In genomic region chr13:49098771-49099512, GRCh38 we compare ENCODE assay signal across 8 cellular contexts.
DNase-seq lines count a peak whose midpoint lies in the region; ATAC-seq, FAIRE-seq and TF ChIP-seq lines count a peak whose summit lies in the region.

No MANE protein-coding gene starts in this region.

- H2AFZ ChIP-seq in K562 (ENCODE audit: low read depth, low read length) = 0 out of 2 replicates have a peak overlapping the region, but pooled peaks have one; percentile 19

- H3K36me3 ChIP-seq in K562 (ENCODE audit: control insufficient read depth, insufficient read depth, low read length) (no peaks in the 10 kb centered on the region), right lobe of liver (no peaks in the 10 kb centered on the region)

- POLR2A ChIA-PET in K562 (lab: Yijun Ruan, JAX) = no interaction called here

- DNase-seq in Ammon's horn (ENCODE audit: low spot score) (peak; percentile 36), K562 (ENCODE audit: extremely low read depth in 1 of 4, low spot score in 3 of 4) (peak in 1 of 4 experiments; percentile 10), right lobe of liver (no peak), NCI-H524 treated with DMSO at 0.1 percent for 48 hours (lab: John Stamatoyannopoulos, UW) (no peak), NCI-H2227 treated with DMSO at 0.1 percent for 48 hours (lab: John Stamatoyannopoulos, UW) (no peak)
- DNase-seq in stimulated activated CD4-positive, alpha-beta T cell treated with anti-CD3 and anti-CD28 coated beads, Interleukin-1b, Interleukin-23, amount 100 ng/mL, for 48 hours = no peak

- ATAC-seq in HG02610 (IDR thresholded peaks at IDR 0.05; ENCODE audit: unreplicated experiment) = peak; percentile 38
- ATAC-seq in K562 = peak; percentile 49; the same call in 1 of the 3 replicates
- ATAC-seq in right lobe of liver = peak; percentile 51 to 72 (median 58)
- no peak for ATAC-seq in esophagus mucosa

- H3K4me3 ChIP-seq in K562 (no peak overlapping the region), right lobe of liver (no peak overlapping the region)

- TF ChIP-seq CTCF in K562 (IDR thresholded peaks at IDR 0.05 in 2 of 3, conservative IDR thresholded peaks at IDR 0.05 in 1 of 3; ENCODE audit: insufficient read depth in 2 of 3, low read depth in 1 of 3, low read length in 3 of 3) (peak; percentile 23 to 47 (median 26); a peak in 3 of 6 replicates), right lobe of liver (IDR thresholded peaks at IDR 0.05) (peak; percentile 42 to 79 (median 66))

- H3K27ac ChIP-seq in K562 (ENCODE audit: extremely low read depth, low read depth, low read length) (no peak overlapping the region), right lobe of liver (peak overlapping the region in 2 of 3 donors; percentile 27 to 88)

- H3K27me3 ChIP-seq in K562 (ENCODE audit: control insufficient read depth in 2 of 2, insufficient read depth in 2 of 2, low read length in 2 of 2) (no peaks in the 10 kb centered on the region), right lobe of liver (no peaks in the 10 kb centered on the region)

- CTCF ChIA-PET in K562 (lab: Yijun Ruan, JAX; ENCODE audit: low intra/inter-chr PET ratio) = interaction anchor here (0.8 to 1.0 kb wide), 2 partner anchors 178 to 182 kb away, joined by 3 to 4 read pairs; no protein-coding TSS in a partner anchor

- H3K9me1 ChIP-seq in K562 (ENCODE audit: control insufficient read depth, insufficient read depth, low read length) = no peaks in the 10 kb centered on the region

- no peak overlapping the region for H3K4me2 ChIP-seq in K562 (ENCODE audit: insufficient read depth, low read length)

- H4K20me1 ChIP-seq in K562 (replicated peaks; ENCODE audit: control insufficient read depth, insufficient read depth, low read length) = no peaks in the 10 kb centered on the region

- no peak for TF ChIP-seq EP300 in K562 (IDR thresholded peaks at IDR 0.05; ENCODE audit: low read length)

- H3K9me3 ChIP-seq in K562 (replicated peaks; ENCODE audit: control insufficient read depth, insufficient read depth, low read depth, low read length) (no peaks in the 10 kb centered on the region), right lobe of liver (no peaks in the 10 kb centered on the region)

- H3K79me2 ChIP-seq in K562 (ENCODE audit: control insufficient read depth, insufficient read depth, low read length) = no peaks in the 10 kb centered on the region

- no peak for FAIRE-seq in K562 (lab: Jason Lieb, UNC)

- BruUV-seq in K562 (replicated peaks; lab: Mats Ljungman, UMichigan) = no TSS peak

- peak in 1 of 2 experiments; percentile 30; a peak in 2 of 4 replicates for TF ChIP-seq RAD21 in K562 (CRISPR knock-in tag; conservative IDR thresholded peaks at IDR 0.05 in 1 of 2, IDR thresholded peaks at IDR 0.05 in 1 of 2)

- H3K9ac ChIP-seq in K562 (ENCODE audit: insufficient read depth in 1 of 2, low read depth in 2 of 2, low read length in 2 of 2) = no peak overlapping the region

- TF ChIP-seq POLR2A in K562 (conservative IDR thresholded peaks at IDR 0.05) (no peak), right lobe of liver (IDR thresholded peaks at IDR 0.05) (no peak)

- intact Hi-C loops in K562 (cut with micrococcal nuclease) = no loop called here
- intact Hi-C loops in right lobe of liver (cut with DNase I) = no loop called here

- in situ Hi-C loops in K562 (cut with MboI) = no loop called here

- H3K4me1 ChIP-seq in K562 (replicated peaks in 1 of 2; ENCODE audit: control insufficient read depth in 2 of 2, insufficient read depth in 2 of 2, low read length in 2 of 2) = no peaks in the 10 kb centered on the region; a peak in 3 of 5 replicates
- H3K4me1 ChIP-seq in right lobe of liver = peaks cover 0 to 55% (median 17%) of the 10 kb centered on the region in 4 donors

TF ChIP-seq in K562, 482 proteins besides CTCF, POLR2A, EP300 and RAD21:
- TF ChIP-seq RHOXF2B (CRISPR knock-in tag; conservative IDR thresholded peaks at IDR 0.05) (no peak), ZNF77 (CRISPR knock-in tag; IDR thresholded peaks at IDR 0.05) (no peak), NBN (IDR thresholded peaks at IDR 0.05; ENCODE audit: low read depth) (no peak), HNRNPLL (IDR thresholded peaks at IDR 0.05; ENCODE audit: low read depth, low read length, poor library complexity, severe bottlenecking) (no peak)
- TF ChIP-seq, protein P1, sequence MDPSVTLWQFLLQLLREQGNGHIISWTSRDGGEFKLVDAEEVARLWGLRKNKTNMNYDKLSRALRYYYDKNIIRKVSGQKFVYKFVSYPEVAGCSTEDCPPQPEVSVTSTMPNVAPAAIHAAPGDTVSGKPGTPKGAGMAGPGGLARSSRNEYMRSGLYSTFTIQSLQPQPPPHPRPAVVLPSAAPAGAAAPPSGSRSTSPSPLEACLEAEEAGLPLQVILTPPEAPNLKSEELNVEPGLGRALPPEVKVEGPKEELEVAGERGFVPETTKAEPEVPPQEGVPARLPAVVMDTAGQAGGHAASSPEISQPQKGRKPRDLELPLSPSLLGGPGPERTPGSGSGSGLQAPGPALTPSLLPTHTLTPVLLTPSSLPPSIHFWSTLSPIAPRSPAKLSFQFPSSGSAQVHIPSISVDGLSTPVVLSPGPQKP (CRISPR knock-in tag; IDR thresholded peaks at IDR 0.05) = no peak
- TF ChIP-seq, protein P2, sequence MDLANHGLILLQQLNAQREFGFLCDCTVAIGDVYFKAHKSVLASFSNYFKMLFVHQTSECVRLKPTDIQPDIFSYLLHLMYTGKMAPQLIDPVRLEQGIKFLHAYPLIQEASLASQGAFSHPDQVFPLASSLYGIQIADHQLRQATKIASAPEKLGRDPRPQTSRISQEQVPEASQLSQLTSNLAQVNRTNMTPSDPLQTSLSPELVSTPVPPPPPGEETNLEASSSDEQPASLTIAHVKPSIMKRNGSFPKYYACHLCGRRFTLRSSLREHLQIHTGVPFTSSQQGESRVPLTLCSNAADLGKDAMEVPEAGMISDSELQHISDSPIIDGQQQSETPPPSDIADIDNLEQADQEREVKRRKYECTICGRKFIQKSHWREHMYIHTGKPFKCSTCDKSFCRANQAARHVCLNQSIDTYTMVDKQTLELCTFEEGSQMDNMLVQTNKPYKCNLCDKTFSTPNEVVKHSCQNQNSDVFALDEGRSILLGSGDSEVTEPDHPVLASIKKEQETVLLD (IDR thresholded peaks at IDR 0.05) = no peak
